ENCODE assay signal across 2 cellular contexts in the genomic region with DNA sequence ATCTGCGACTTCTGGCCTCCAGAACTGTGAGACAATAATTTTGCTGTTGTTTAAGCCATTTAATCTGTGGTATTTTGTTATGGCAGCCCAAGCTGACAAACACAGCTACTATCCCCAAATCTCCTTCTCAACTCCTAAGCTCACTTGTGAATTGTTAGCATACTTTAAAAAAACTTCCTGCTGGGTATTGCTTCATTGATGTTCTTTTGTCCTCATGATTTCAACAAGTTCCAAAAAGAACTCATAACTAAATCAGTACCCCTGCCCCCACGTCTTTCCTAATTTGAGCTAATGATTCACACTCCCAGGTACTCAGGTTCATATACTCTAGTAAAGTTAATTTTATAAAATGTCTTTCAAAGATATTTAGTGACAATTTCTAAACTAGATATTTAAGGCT.
TF ChIP-seq lines count a peak whose summit lies in the region.

No MANE protein-coding gene starts in this region.

TF ChIP-seq in GM23338, 12 proteins besides CTCF, POLR2A, EP300 and RAD21:
- TF ChIP-seq ZNF331 (CRISPR knock-in tag; IDR thresholded peaks at IDR 0.05; ENCODE audit: low read depth): no peak
- TF ChIP-seq EZH2phosphoT487 (IDR thresholded peaks at IDR 0.05; ENCODE audit: unreplicated experiment): no peak
- no peak for TF ChIP-seq CREB1 (CRISPR knock-in tag; IDR thresholded peaks at IDR 0.05; ENCODE audit: low read depth)
- TF ChIP-seq JUNB (IDR thresholded peaks at IDR 0.05; ENCODE audit: unreplicated experiment): no peak

TF ChIP-seq in H1, 55 proteins besides CTCF, POLR2A, EP300 and RAD21:
- no peak for TF ChIP-seq SIN3A (conservative IDR thresholded peaks at IDR 0.05 in 1 of 2, IDR thresholded peaks at IDR 0.05 in 1 of 2; ENCODE audit: low read depth in 1 of 2, low read length in 2 of 2)
- no peak for TF ChIP-seq HDAC6 (IDR thresholded peaks at IDR 0.05; ENCODE audit: low read depth, low read length)
- no peak for TF ChIP-seq SP4 (IDR thresholded peaks at IDR 0.05; ENCODE audit: low read length)
- TF ChIP-seq CEBPB (IDR thresholded peaks at IDR 0.05; ENCODE audit: low read depth, low read length): peak; percentile 74
- TF ChIP-seq NANOG (IDR thresholded peaks at IDR 0.05; ENCODE audit: insufficient read depth, low read depth, low read length, poor library complexity, severe bottlenecking): no peak
- TF ChIP-seq CBX5 (IDR thresholded peaks at IDR 0.05; ENCODE audit: low read depth, low read length): no peak
- TF ChIP-seq KDM4A (IDR thresholded peaks at IDR 0.05; ENCODE audit: low read depth, low read length, severe bottlenecking): no peak
- TF ChIP-seq EGR1 (IDR thresholded peaks at IDR 0.05; ENCODE audit: borderline replicate concordance, low read depth, low read length): no peak
TF ChIP-seq in H1: peak in this region for 1.
